In the genomic region with DNA sequence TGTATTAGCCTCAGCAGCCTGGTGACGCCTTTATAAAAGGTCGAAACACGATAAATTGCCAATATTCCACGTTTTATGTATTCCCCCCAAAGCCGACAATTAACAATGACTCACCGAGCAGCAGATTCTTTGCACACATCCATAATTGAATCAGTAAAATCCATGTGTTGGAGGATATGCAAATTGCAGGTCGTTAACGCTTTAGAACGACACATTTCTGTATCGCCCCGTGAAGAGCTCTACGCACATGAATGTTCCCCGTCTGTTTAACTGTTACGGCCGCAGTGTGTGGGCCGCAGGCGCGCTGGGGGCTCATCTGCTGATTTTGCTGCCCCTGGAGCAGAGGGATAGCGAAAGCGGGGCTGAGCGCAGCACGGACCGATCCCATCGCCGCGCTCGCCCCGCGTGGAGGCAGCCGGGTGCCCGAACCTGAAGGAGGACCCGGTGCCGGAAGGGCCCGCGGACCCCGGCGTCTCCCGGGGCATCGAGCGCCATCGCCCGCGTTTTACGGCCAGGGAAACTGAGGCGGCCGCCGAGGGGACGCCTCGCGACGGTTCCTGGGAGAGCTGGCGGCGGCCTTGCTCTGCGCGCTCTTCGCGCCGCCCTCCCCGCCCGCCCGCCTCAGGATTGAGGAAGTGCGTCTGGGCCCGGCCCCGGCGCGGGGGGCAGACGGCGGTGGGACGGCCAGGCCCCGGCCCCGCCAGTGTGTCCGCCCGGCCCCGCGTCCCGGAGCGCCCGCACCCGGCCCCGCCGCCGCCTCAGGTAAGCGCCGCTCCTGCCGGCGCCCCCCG, we compare ENCODE assay signal across 8 cellular contexts. TPM values are rescaled to one million over a fixed set of nuclear protein-coding genes. Genes with fewer than 3 reads are reported as not detected.
A peak's percentile ranks its signal among the peaks of the same experiment; 100 is the strongest.
DNase-seq lines count a peak whose midpoint lies in the region; ATAC-seq and TF ChIP-seq lines count a peak whose summit lies in the region.

A gene with protein sequence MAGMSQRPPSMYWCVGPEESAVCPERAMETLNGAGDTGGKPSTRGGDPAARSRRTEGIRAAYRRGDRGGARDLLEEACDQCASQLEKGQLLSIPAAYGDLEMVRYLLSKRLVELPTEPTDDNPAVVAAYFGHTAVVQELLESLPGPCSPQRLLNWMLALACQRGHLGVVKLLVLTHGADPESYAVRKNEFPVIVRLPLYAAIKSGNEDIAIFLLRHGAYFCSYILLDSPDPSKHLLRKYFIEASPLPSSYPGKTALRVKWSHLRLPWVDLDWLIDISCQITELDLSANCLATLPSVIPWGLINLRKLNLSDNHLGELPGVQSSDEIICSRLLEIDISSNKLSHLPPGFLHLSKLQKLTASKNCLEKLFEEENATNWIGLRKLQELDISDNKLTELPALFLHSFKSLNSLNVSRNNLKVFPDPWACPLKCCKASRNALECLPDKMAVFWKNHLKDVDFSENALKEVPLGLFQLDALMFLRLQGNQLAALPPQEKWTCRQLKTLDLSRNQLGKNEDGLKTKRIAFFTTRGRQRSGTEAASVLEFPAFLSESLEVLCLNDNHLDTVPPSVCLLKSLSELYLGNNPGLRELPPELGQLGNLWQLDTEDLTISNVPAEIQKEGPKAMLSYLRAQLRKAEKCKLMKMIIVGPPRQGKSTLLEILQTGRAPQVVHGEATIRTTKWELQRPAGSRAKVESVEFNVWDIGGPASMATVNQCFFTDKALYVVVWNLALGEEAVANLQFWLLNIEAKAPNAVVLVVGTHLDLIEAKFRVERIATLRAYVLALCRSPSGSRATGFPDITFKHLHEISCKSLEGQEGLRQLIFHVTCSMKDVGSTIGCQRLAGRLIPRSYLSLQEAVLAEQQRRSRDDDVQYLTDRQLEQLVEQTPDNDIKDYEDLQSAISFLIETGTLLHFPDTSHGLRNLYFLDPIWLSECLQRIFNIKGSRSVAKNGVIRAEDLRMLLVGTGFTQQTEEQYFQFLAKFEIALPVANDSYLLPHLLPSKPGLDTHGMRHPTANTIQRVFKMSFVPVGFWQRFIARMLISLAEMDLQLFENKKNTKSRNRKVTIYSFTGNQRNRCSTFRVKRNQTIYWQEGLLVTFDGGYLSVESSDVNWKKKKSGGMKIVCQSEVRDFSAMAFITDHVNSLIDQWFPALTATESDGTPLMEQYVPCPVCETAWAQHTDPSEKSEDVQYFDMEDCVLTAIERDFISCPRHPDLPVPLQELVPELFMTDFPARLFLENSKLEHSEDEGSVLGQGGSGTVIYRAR (N-terminal part only) (plus strand): TSS at position 668 of the 791 bp plus-strand sequence. CDS start 5,276 bp downstream, outside the sequence.

- DNase-seq in CD8-positive, alpha-beta T cell, result no peak
- DNase-seq in MG63 (peak; percentile 74), cardiac muscle cell (ENCODE audit: low read depth in 1 of 2, low spot score in 1 of 2) (peak; percentile 44 to 59), prostate gland (ENCODE audit: low spot score) (no peak), AML-193 (lab: John Stamatoyannopoulos, UW) (no peak)

- H3K4me1 ChIP-seq in CD8-positive, alpha-beta T cell (ENCODE audit: insufficient read depth, low read length), result peaks cover 8% of the 10 kb centered on the region
- H3K4me1 ChIP-seq in cardiac muscle cell (ENCODE audit: low read depth) (peaks cover 3% of the 10 kb centered on the region), prostate gland (replicated peaks) (peaks cover 11% of the 10 kb centered on the region)

- H3K4me3 ChIP-seq in CD8-positive, alpha-beta T cell (ENCODE audit: low read depth, low read length), result peak within 1 kb of the TSS; percentile 67
- H3K4me3 ChIP-seq in MG63 (peak within 1 kb of the TSS; percentile 72), cardiac muscle cell (peak within 1 kb of the TSS; percentile 32), prostate gland (peak within 1 kb of the TSS; percentile 63 to 70)

- peak within 1 kb of the TSS; percentile 83 for H3K4me3 Mint-ChIP-seq in CD8-positive, alpha-beta T cell
- peak within 1 kb of the TSS; percentile 74 for H3K4me3 Mint-ChIP-seq in activated T-helper 17 cell treated with anti-CD3 and anti-CD28 coated beads, Interleukin-2, amount 50 U/mL, for 72 hours

- CTCF ChIA-PET in CD8-positive, alpha-beta T cell (lab: Charles Lee), result interaction anchor here (1.1 to 7.3 kb wide), 5 partner anchors 9 to 339 kb away, joined by 4 to 83 read pairs (median 5); no protein-coding TSS in a partner anchor

- under 1% methylated on average over 82 of the region's 87 CpGs for WGBS in prostate gland

- H3K4me1 Mint-ChIP-seq in CD8-positive, alpha-beta T cell (ENCODE audit: low read depth), result peaks cover 18% of the 10 kb centered on the region
- peaks cover 5% of the 10 kb centered on the region for H3K4me1 Mint-ChIP-seq in activated T-helper 17 cell treated with anti-CD3 and anti-CD28 coated beads, Interleukin-2, amount 50 U/mL, for 72 hours

- intact Hi-C loops in CD8-positive, alpha-beta T cell (cut with DNase I, micrococcal nuclease), result loop anchor here (1.0 to 5.0 kb wide), 3 partner anchors 88 to 338 kb away; no protein-coding TSS in a partner anchor
- intact Hi-C loops in prostate gland (cut with DNase I), result loop anchor here (1.0 to 5.0 kb wide), 3 partner anchors 88 to 348 kb away; no protein-coding TSS in a partner anchor

- TF ChIP-seq CTCF in CD8-positive, alpha-beta T cell (IDR thresholded peaks at IDR 0.05), result no peak
- TF ChIP-seq CTCF in cardiac muscle cell (IDR thresholded peaks at IDR 0.05; ENCODE audit: low read depth, low read length), result no peak
- no peak for TF ChIP-seq CTCF in prostate gland (IDR thresholded peaks at IDR 0.05)

- TF ChIP-seq POLR2A in prostate gland (IDR thresholded peaks at IDR 0.05), result peak; percentile 31

- POLR2A ChIA-PET in CD8-positive, alpha-beta T cell (lab: Charles Lee), result interaction anchor here (1.2 kb wide), 1 partner anchor 88 kb away, joined by 3 read pairs; no protein-coding TSS in a partner anchor

- H3K9me3 ChIP-seq in CD8-positive, alpha-beta T cell (ENCODE audit: low read length), result no peaks in the 10 kb centered on the region
- H3K9me3 ChIP-seq in MG63, result no peaks in the 10 kb centered on the region
- H3K9me3 ChIP-seq in cardiac muscle cell (ENCODE audit: low read depth), result no peaks in the 10 kb centered on the region
- H3K9me3 ChIP-seq in prostate gland, result no peaks in the 10 kb centered on the region

- no peaks in the 10 kb centered on the region for H3K36me3 ChIP-seq in CD8-positive, alpha-beta T cell (ENCODE audit: insufficient read depth, low read length)
- H3K36me3 ChIP-seq in MG63, result peaks cover 82% of the 10 kb centered on the region
- no peaks in the 10 kb centered on the region for H3K36me3 ChIP-seq in cardiac muscle cell
- no peaks in the 10 kb centered on the region for H3K36me3 ChIP-seq in prostate gland

- ATAC-seq in CD8-positive, alpha-beta T cell, result no peak
- ATAC-seq in GM19397 (IDR thresholded peaks at IDR 0.05; ENCODE audit: unreplicated experiment) (peak; percentile 35), GM21367 (IDR thresholded peaks at IDR 0.05; ENCODE audit: unreplicated experiment) (no peak)
- ATAC-seq in activated T-helper 17 cell treated with anti-CD3 and anti-CD28 coated beads, Interleukin-2, amount 50 U/mL, for 72 hours (replicated peaks), result peak; percentile 48

- no peaks in the 10 kb centered on the region for H3K36me3 Mint-ChIP-seq in CD8-positive, alpha-beta T cell
- H3K36me3 Mint-ChIP-seq in activated T-helper 17 cell treated with anti-CD3 and anti-CD28 coated beads, Interleukin-2, amount 50 U/mL, for 72 hours (ENCODE audit: low read depth), result no peaks in the 10 kb centered on the region

- no peaks in the 10 kb centered on the region for H3K9me3 Mint-ChIP-seq in CD8-positive, alpha-beta T cell
- no peaks in the 10 kb centered on the region for H3K9me3 Mint-ChIP-seq in activated T-helper 17 cell treated with anti-CD3 and anti-CD28 coated beads, Interleukin-2, amount 50 U/mL, for 72 hours

- no peak within 1 kb of the TSS for H3K27ac ChIP-seq in CD8-positive, alpha-beta T cell (ENCODE audit: low read depth, low read length)
- H3K27ac ChIP-seq in cardiac muscle cell, result no peak within 1 kb of the TSS
- H3K27ac ChIP-seq in prostate gland, result peak within 1 kb of the TSS; percentile 82 to 86

- peaks cover 14% of the 10 kb centered on the region for H3K27me3 ChIP-seq in CD8-positive, alpha-beta T cell (ENCODE audit: insufficient read depth, low read length)
- H3K27me3 ChIP-seq in MG63 (no peaks in the 10 kb centered on the region), cardiac muscle cell (peaks cover 76% of the 10 kb centered on the region), prostate gland (replicated peaks; ENCODE audit: insufficient read depth) (no peaks in the 10 kb centered on the region)

- peaks cover 64% of the 10 kb centered on the region for H3K27me3 Mint-ChIP-seq in CD8-positive, alpha-beta T cell (ENCODE audit: low read depth)
- peaks cover 52% of the 10 kb centered on the region for H3K27me3 Mint-ChIP-seq in activated T-helper 17 cell treated with anti-CD3 and anti-CD28 coated beads, Interleukin-2, amount 50 U/mL, for 72 hours

- no peak within 1 kb of the TSS for H3K27ac Mint-ChIP-seq in CD8-positive, alpha-beta T cell
- H3K27ac Mint-ChIP-seq in activated T-helper 17 cell treated with anti-CD3 and anti-CD28 coated beads, Interleukin-2, amount 50 U/mL, for 72 hours, result no peak within 1 kb of the TSS

RNA-seq across cellular contexts. Expression of the gene that starts here (rescaled TPM):
- total RNA-seq in CD8-positive, alpha-beta T cell, result under 1 TPM; 0.16 to 0.39 TPM
- 4.4 and 10.4 TPM in 2 replicates for total RNA-seq in MG63 (2014; rRNA removed; shearing (Covaris generic); ENCODE audit: low replicate concordance)
- under 1 TPM; 0.74 to 0.82 TPM for total RNA-seq in activated T-helper 17 cell treated with anti-CD3 and anti-CD28 coated beads, Interleukin-2, amount 50 U/mL, for 72 hours
- total RNA-seq in cardiac muscle cell (0.39 and 1.0 TPM in 2 replicates), prostate gland (10 to 100 TPM; 18.6 to 20.3 TPM)
- polyA plus RNA-seq in cardiac muscle cell, result 0.12 and 0.72 TPM in 2 replicates

Comparison
In these comparisons a context has a peak if more than half of its experiments do, and no peak if none do; other contexts are left out.
1. Peak in ATAC-seq in activated T-helper 17 cell treated with anti-CD3 and anti-CD28 coated beads, Interleukin-2, amount 50 U/mL, for 72 hours; RNA of the gene not detected or under 1 TPM.
2. DNase-seq: peak in MG63 (single experiment) and cardiac muscle cell (2 of 2); none in CD8-positive, alpha-beta T cell (0 of 7), prostate gland (single experiment) and AML-193 (0 of 2).
3. H3K27ac ChIP-seq: peak in prostate gland (2 of 2); none in CD8-positive, alpha-beta T cell (single experiment) and cardiac muscle cell (single experiment).
4. Peak in every context shown above with its lines, with median percentiles within 50 percentile points of each other: H3K4me3 ChIP-seq.